Comparison of ENCODE assay signal across 9 cellular contexts in genomic region chr22:27726726-27727449, GRCh38.
DNase-seq lines count a peak whose midpoint lies in the region; ATAC-seq and TF ChIP-seq lines count a peak whose summit lies in the region.
"Had no signal": no experiment of that assay in that cellular context is flagged by ENCODE, and none has a peak within 500 bp of the region (broad histone marks: within the 10 kb centered on the region; RNA-seq: fewer than 3 reads in every experiment).

No MANE protein-coding gene starts in this region.

- H3K4me3 Mint-ChIP-seq in osteocyte (ENCODE audit: unreplicated experiment) (no peak overlapping the region), progenitor cell of endocrine pancreas (ENCODE audit: low read depth) (no peak overlapping the region)

- ATAC-seq in GM18868 (IDR thresholded peaks at IDR 0.05; ENCODE audit: unreplicated experiment) (no peak), GM21367 (IDR thresholded peaks at IDR 0.05; ENCODE audit: unreplicated experiment) (no peak)

- H3K36me3 Mint-ChIP-seq in osteocyte (ENCODE audit: unreplicated experiment) (no peaks in the 10 kb centered on the region), progenitor cell of endocrine pancreas (ENCODE audit: insufficient read depth) (no peaks in the 10 kb centered on the region)

- H3K9me3 Mint-ChIP-seq in osteocyte (ENCODE audit: unreplicated experiment) (no peaks in the 10 kb centered on the region), progenitor cell of endocrine pancreas (ENCODE audit: low read depth) (peaks cover 10% of the 10 kb centered on the region)

- peak; percentile 81 for DNase-seq in CMK (ENCODE audit: low read depth)
- peak; percentile 69 for DNase-seq in NOMO-1 treated with dmso at 0.1 percent for 144 hours (lab: John Stamatoyannopoulos, UW; ENCODE audit: unreplicated experiment)
- DNase-seq in fibroblast of gingiva (ENCODE audit: low read depth), result peak; percentile 86
- peak; percentile 93 for DNase-seq in osteocyte (ENCODE audit: extremely low spot score, unreplicated experiment)
- no peak for DNase-seq in activated gamma-delta T cell (lab: John Stamatoyannopoulos, UW)
- DNase-seq in progenitor cell of endocrine pancreas (ENCODE audit: low spot score, unreplicated experiment), result no peak
- DNase-seq: NCI-H187 had no signal

- peaks cover 80% of the 10 kb centered on the region for H3K4me1 Mint-ChIP-seq in osteocyte (ENCODE audit: unreplicated experiment)
- peaks cover 13% of the 10 kb centered on the region for H3K4me1 Mint-ChIP-seq in progenitor cell of endocrine pancreas (ENCODE audit: low read depth)

- TF ChIP-seq CTCF in osteocyte (IDR thresholded peaks at IDR 0.05), result peak; percentile 32
- no peak for TF ChIP-seq CTCF in progenitor cell of endocrine pancreas (IDR thresholded peaks at IDR 0.05; ENCODE audit: unreplicated experiment)

- H3K27me3 Mint-ChIP-seq in osteocyte (ENCODE audit: unreplicated experiment), result no peaks in the 10 kb centered on the region
- peaks cover 26% of the 10 kb centered on the region for H3K27me3 Mint-ChIP-seq in progenitor cell of endocrine pancreas

- H3K27ac Mint-ChIP-seq in osteocyte (ENCODE audit: unreplicated experiment) (peak overlapping the region; percentile 92), progenitor cell of endocrine pancreas (no peak overlapping the region)

Comparison
In these comparisons a context has a peak if more than half of its experiments do, and no peak if none do; other contexts are left out.
1. DNase-seq: peak in CMK (single experiment), NOMO-1 treated with dmso at 0.1 percent for 144 hours (single experiment), fibroblast of gingiva (single experiment) and osteocyte (single experiment); none in activated gamma-delta T cell (single experiment) and progenitor cell of endocrine pancreas (single experiment).